Comparison of ENCODE assay signal across 8 cellular contexts in the genomic region with DNA sequence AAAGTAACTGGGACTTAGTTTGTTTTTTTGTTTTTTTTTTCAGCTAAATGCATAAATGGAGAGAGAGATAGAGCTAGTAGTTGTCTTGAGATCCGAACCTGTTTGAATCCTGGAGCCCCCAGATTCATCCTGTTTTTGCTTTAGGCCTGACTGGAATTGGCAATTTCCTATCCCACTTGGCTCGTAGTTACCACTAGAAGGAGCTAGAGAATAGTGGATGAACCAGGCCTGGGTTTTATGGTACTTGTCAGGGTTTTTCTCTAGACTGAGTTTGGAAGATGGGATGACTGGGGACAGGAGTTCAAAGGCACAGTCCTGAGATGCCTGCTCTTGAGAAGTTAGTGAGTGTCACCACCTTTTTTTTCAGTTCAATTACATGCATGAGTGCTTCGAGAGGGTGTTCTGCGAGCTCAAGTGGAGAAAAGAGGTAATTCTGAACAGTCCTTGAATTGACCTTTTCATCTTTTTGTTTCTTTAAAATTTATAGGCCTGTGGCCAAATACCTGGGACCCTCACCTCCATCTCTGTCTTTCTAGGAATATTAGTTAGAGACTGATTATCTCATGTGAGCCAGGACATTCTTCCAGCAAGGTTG. TPM values are rescaled to one million over a fixed set of nuclear protein-coding genes. Genes with fewer than 3 reads are reported as not detected.
DNase-seq lines count a peak whose midpoint lies in the region; ATAC-seq and TF ChIP-seq lines count a peak whose summit lies in the region.

No MANE protein-coding gene starts in this region.

- WGBS in suprapubic skin = 84% methylated on average over 4 of the region's 4 CpGs

- H3K27ac ChIP-seq in neutrophil (peak overlapping the region; percentile 57), gastrocnemius medialis (no peak overlapping the region), suprapubic skin (no peak overlapping the region)

- H3K4me3 ChIP-seq in neutrophil (ENCODE audit: low read depth in 1 of 2, low read length in 1 of 2) (no peak overlapping the region), gastrocnemius medialis (no peak overlapping the region), suprapubic skin (no peak overlapping the region)

- in situ Hi-C loops in gastrocnemius medialis (cut with MboI; ENCODE audit: low sequenced_read_pairs in 4 of 4) = no loop called here

- H3K36me3 ChIP-seq in neutrophil (peaks cover 63% of the 10 kb centered on the region), gastrocnemius medialis (peaks cover 0 to 42% of the 10 kb centered on the region in 2 donors), suprapubic skin (peaks cover 55% of the 10 kb centered on the region)

- peaks cover 42 to 51% of the 10 kb centered on the region in 2 experiments for H3K4me1 ChIP-seq in neutrophil (ENCODE audit: control insufficient read depth in 1 of 2, insufficient read depth in 1 of 2, low read depth in 1 of 2, low read length in 1 of 2)
- no peaks in the 10 kb centered on the region for H3K4me1 ChIP-seq in gastrocnemius medialis
- H3K4me1 ChIP-seq in suprapubic skin = no peaks in the 10 kb centered on the region

- intact Hi-C loops in gastrocnemius medialis (cut with DNase I; ENCODE audit: low total_unique reads) = loop anchor here (1.0 kb wide), 1 partner anchor 42 kb away; no protein-coding TSS in a partner anchor

- no peaks in the 10 kb centered on the region for H3K9me3 ChIP-seq in neutrophil
- no peaks in the 10 kb centered on the region for H3K9me3 ChIP-seq in gastrocnemius medialis
- no peaks in the 10 kb centered on the region for H3K9me3 ChIP-seq in suprapubic skin

- DNase-seq in A172 (ENCODE audit: low spot score) (peak; percentile 69), NCI-H526 treated with DMSO at 0.1 percent for 48 hours (lab: John Stamatoyannopoulos, UW) (peak; percentile 55), dermis microvascular lymphatic vessel endothelial cell (ENCODE audit: low read depth in 2 of 2) (peak; percentile 46 to 65), gastrocnemius medialis (no peak), NCI-H524 treated with DMSO at 0.1 percent for 48 hours (lab: John Stamatoyannopoulos, UW) (no peak), suprapubic skin (ENCODE audit: low spot score in 2 of 2) (no peak)

- TF ChIP-seq EP300 in suprapubic skin (IDR thresholded peaks at IDR 0.05) = no peak

- no peak for ATAC-seq in gastrocnemius medialis

- TF ChIP-seq CTCF in GM12874 (IDR thresholded peaks at IDR 0.05; ENCODE audit: insufficient read depth, low read depth, low read length) = peak; percentile 52; the same call in 1 of the 2 replicates
- no peak for TF ChIP-seq CTCF in neutrophil (IDR thresholded peaks at IDR 0.05)
- TF ChIP-seq CTCF in gastrocnemius medialis (IDR thresholded peaks at IDR 0.05 in 4 of 5, conservative IDR thresholded peaks at IDR 0.05 in 1 of 5) = peak in 1 of 5 experiments; percentile 6
- peak in 1 of 2 donors; percentile 20 for TF ChIP-seq CTCF in suprapubic skin (IDR thresholded peaks at IDR 0.05)

- H3K27me3 ChIP-seq in neutrophil = no peaks in the 10 kb centered on the region
- no peaks in the 10 kb centered on the region for H3K27me3 ChIP-seq in gastrocnemius medialis
- no peaks in the 10 kb centered on the region for H3K27me3 ChIP-seq in suprapubic skin

- TF ChIP-seq POLR2A in gastrocnemius medialis (IDR thresholded peaks at IDR 0.05) (no peak), suprapubic skin (IDR thresholded peaks at IDR 0.05) (no peak)

RNA-seq across cellular contexts. Expression of a gene that starts 23.4 kb away (rescaled TPM):
- total RNA-seq in A172 (2014; rRNA removed; shearing (Covaris generic)) = not detected in 2 replicates
- not detected in 2 replicates for total RNA-seq in dermis microvascular lymphatic vessel endothelial cell
- total RNA-seq in gastrocnemius medialis = not detected
- not detected for total RNA-seq in suprapubic skin

RNA-seq across cellular contexts. Expression of a gene that starts 28.2 kb away (rescaled TPM):
- not detected in 2 replicates for total RNA-seq in A172 (2014; rRNA removed; shearing (Covaris generic))
- total RNA-seq in dermis microvascular lymphatic vessel endothelial cell = not detected in 2 replicates
- total RNA-seq in gastrocnemius medialis = not detected
- total RNA-seq in suprapubic skin = not detected

Comparison
In these comparisons a context has a peak if more than half of its experiments do, and no peak if none do; other contexts are left out.
1. DNase-seq: peak in A172 (single experiment), NCI-H526 treated with DMSO at 0.1 percent for 48 hours (single experiment) and dermis microvascular lymphatic vessel endothelial cell (2 of 2); none in gastrocnemius medialis (0 of 2), NCI-H524 treated with DMSO at 0.1 percent for 48 hours (single experiment) and suprapubic skin (0 of 2).